ENCODE assay signal across 1 cellular context in the genomic region with DNA sequence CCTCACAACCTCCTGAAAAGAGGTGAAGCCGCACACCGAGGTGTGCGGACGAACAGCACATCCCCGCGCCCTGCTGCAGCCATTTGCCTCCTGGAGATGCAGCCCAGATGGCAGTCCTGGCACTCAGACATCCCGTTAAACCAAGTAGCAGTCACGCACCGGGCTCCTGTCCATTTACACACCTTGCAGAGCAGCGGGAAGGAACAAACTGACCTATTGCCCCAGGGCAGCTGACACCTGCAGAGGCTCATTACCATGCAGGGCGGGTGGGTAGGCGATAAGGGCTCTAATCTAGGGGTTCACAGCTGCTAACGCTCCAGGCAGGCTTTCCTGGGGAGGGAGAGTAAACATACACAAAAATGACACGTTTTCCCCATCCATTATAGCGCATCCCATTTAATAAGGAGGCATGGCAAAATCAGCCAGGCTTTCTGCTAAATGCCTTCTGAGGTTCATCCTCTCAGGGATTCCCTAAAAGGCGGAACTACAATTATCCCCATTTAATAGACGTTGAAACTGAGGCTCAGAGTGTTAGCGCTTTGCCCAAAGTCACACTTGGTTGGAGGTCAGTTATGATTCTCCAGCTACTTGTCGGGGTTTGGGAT.
TF ChIP-seq lines count a peak whose summit lies in the region.

No MANE protein-coding gene starts in this region.

TF ChIP-seq in K562, 482 proteins besides CTCF, POLR2A, EP300 and RAD21 (continued from another document):
- TF ChIP-seq, protein P1, sequence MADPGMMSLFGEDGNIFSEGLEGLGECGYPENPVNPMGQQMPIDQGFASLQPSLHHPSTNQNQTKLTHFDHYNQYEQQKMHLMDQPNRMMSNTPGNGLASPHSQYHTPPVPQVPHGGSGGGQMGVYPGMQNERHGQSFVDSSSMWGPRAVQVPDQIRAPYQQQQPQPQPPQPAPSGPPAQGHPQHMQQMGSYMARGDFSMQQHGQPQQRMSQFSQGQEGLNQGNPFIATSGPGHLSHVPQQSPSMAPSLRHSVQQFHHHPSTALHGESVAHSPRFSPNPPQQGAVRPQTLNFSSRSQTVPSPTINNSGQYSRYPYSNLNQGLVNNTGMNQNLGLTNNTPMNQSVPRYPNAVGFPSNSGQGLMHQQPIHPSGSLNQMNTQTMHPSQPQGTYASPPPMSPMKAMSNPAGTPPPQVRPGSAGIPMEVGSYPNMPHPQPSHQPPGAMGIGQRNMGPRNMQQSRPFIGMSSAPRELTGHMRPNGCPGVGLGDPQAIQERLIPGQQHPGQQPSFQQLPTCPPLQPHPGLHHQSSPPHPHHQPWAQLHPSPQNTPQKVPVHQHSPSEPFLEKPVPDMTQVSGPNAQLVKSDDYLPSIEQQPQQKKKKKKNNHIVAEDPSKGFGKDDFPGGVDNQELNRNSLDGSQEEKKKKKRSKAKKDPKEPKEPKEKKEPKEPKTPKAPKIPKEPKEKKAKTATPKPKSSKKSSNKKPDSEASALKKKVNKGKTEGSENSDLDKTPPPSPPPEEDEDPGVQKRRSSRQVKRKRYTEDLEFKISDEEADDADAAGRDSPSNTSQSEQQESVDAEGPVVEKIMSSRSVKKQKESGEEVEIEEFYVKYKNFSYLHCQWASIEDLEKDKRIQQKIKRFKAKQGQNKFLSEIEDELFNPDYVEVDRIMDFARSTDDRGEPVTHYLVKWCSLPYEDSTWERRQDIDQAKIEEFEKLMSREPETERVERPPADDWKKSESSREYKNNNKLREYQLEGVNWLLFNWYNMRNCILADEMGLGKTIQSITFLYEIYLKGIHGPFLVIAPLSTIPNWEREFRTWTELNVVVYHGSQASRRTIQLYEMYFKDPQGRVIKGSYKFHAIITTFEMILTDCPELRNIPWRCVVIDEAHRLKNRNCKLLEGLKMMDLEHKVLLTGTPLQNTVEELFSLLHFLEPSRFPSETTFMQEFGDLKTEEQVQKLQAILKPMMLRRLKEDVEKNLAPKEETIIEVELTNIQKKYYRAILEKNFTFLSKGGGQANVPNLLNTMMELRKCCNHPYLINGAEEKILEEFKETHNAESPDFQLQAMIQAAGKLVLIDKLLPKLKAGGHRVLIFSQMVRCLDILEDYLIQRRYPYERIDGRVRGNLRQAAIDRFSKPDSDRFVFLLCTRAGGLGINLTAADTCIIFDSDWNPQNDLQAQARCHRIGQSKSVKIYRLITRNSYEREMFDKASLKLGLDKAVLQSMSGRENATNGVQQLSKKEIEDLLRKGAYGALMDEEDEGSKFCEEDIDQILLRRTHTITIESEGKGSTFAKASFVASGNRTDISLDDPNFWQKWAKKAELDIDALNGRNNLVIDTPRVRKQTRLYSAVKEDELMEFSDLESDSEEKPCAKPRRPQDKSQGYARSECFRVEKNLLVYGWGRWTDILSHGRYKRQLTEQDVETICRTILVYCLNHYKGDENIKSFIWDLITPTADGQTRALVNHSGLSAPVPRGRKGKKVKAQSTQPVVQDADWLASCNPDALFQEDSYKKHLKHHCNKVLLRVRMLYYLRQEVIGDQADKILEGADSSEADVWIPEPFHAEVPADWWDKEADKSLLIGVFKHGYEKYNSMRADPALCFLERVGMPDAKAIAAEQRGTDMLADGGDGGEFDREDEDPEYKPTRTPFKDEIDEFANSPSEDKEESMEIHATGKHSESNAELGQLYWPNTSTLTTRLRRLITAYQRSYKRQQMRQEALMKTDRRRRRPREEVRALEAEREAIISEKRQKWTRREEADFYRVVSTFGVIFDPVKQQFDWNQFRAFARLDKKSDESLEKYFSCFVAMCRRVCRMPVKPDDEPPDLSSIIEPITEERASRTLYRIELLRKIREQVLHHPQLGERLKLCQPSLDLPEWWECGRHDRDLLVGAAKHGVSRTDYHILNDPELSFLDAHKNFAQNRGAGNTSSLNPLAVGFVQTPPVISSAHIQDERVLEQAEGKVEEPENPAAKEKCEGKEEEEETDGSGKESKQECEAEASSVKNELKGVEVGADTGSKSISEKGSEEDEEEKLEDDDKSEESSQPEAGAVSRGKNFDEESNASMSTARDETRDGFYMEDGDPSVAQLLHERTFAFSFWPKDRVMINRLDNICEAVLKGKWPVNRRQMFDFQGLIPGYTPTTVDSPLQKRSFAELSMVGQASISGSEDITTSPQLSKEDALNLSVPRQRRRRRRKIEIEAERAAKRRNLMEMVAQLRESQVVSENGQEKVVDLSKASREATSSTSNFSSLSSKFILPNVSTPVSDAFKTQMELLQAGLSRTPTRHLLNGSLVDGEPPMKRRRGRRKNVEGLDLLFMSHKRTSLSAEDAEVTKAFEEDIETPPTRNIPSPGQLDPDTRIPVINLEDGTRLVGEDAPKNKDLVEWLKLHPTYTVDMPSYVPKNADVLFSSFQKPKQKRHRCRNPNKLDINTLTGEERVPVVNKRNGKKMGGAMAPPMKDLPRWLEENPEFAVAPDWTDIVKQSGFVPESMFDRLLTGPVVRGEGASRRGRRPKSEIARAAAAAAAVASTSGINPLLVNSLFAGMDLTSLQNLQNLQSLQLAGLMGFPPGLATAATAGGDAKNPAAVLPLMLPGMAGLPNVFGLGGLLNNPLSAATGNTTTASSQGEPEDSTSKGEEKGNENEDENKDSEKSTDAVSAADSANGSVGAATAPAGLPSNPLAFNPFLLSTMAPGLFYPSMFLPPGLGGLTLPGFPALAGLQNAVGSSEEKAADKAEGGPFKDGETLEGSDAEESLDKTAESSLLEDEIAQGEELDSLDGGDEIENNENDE (IDR thresholded peaks at IDR 0.05; ENCODE audit: low read depth, low read length): no peak
- TF ChIP-seq TRIM28 (IDR thresholded peaks at IDR 0.05) (peak; percentile 60; the same call in 1 of the 2 replicates), SMARCA5 (IDR thresholded peaks at IDR 0.05) (peak; percentile 100), GABPA (tag; conservative IDR thresholded peaks at IDR 0.05; ENCODE audit: low read depth) (no peak), HNRNPLL (IDR thresholded peaks at IDR 0.05; ENCODE audit: low read depth, low read length, poor library complexity, severe bottlenecking) (no peak), ARID1B (IDR thresholded peaks at IDR 0.05) (peak; percentile 95), ZNF354B (CRISPR knock-in tag; IDR thresholded peaks at IDR 0.05) (no peak), MXI1 (IDR thresholded peaks at IDR 0.05; ENCODE audit: low read depth, low read length) (peak; percentile 79; the same call in 1 of the 2 replicates), SMARCE1 (IDR thresholded peaks at IDR 0.05) (peak; percentile 48; the same call in 1 of the 2 replicates), RNF2 (IDR thresholded peaks at IDR 0.05) (no peak; the same call in 1 of the 2 replicates), PTBP1 (IDR thresholded peaks at IDR 0.05; ENCODE audit: low read depth, low read length) (peak; percentile 95)
- TF ChIP-seq, protein P2, sequence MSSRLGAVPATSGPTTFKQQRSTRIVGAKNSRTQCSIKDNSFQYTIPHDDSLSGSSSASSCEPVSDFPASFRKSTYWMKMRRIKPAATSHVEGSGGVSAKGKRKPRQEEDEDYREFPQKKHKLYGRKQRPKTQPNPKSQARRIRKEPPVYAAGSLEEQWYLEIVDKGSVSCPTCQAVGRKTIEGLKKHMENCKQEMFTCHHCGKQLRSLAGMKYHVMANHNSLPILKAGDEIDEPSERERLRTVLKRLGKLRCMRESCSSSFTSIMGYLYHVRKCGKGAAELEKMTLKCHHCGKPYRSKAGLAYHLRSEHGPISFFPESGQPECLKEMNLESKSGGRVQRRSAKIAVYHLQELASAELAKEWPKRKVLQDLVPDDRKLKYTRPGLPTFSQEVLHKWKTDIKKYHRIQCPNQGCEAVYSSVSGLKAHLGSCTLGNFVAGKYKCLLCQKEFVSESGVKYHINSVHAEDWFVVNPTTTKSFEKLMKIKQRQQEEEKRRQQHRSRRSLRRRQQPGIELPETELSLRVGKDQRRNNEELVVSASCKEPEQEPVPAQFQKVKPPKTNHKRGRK (tag; IDR thresholded peaks at IDR 0.05): no peak
- TF ChIP-seq, protein P3, sequence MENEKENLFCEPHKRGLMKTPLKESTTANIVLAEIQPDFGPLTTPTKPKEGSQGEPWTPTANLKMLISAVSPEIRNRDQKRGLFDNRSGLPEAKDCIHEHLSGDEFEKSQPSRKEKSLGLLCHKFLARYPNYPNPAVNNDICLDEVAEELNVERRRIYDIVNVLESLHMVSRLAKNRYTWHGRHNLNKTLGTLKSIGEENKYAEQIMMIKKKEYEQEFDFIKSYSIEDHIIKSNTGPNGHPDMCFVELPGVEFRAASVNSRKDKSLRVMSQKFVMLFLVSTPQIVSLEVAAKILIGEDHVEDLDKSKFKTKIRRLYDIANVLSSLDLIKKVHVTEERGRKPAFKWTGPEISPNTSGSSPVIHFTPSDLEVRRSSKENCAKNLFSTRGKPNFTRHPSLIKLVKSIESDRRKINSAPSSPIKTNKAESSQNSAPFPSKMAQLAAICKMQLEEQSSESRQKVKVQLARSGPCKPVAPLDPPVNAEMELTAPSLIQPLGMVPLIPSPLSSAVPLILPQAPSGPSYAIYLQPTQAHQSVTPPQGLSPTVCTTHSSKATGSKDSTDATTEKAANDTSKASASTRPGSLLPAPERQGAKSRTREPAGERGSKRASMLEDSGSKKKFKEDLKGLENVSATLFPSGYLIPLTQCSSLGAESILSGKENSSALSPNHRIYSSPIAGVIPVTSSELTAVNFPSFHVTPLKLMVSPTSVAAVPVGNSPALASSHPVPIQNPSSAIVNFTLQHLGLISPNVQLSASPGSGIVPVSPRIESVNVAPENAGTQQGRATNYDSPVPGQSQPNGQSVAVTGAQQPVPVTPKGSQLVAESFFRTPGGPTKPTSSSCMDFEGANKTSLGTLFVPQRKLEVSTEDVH (IDR thresholded peaks at IDR 0.05; ENCODE audit: low read depth, partially characterized antibody): peak; percentile 14
